Comparison of ENCODE assay signal across 16 cellular contexts in genomic region chr10:70753841-70754621, GRCh38. TPM values are rescaled to one million over a fixed set of nuclear protein-coding genes. Genes with fewer than 3 reads are reported as not detected.
DNase-seq lines count a peak whose midpoint lies in the region; ATAC-seq and TF ChIP-seq lines count a peak whose summit lies in the region.
"Had no signal": no experiment of that assay in that cellular context is flagged by ENCODE, and none has a peak within 500 bp of the region (broad histone marks: within the 10 kb centered on the region; RNA-seq: fewer than 3 reads in every experiment).

No MANE protein-coding gene starts in this region.

- no peak for TF ChIP-seq POLR2A in heart left ventricle (IDR thresholded peaks at IDR 0.05)

- H2AFZ ChIP-seq in neuronal stem cell (ENCODE audit: low read length), result no peak overlapping the region

- no peak overlapping the region for H3K14ac ChIP-seq in neuronal stem cell (ENCODE audit: low read length)

- TF ChIP-seq CTCF in heart left ventricle (IDR thresholded peaks at IDR 0.05), result no peak

- H3K9me3 ChIP-seq in adipocyte (ENCODE audit: control insufficient read depth, low read length), result no peaks in the 10 kb centered on the region
- no peaks in the 10 kb centered on the region for H3K9me3 ChIP-seq in heart left ventricle
- H3K9me3 ChIP-seq in neuronal stem cell (replicated peaks in 1 of 2; ENCODE audit: control insufficient read depth in 2 of 2, insufficient read depth in 1 of 2, low read depth in 1 of 2, low read length in 2 of 2), result no peaks in the 10 kb centered on the region

- H3K9ac ChIP-seq in adipocyte (ENCODE audit: low read length) (no peak overlapping the region), neuronal stem cell (ENCODE audit: low read depth, low read length, poor library complexity) (peak overlapping the region; percentile 0)

- H3K36me3 ChIP-seq in adipocyte (ENCODE audit: control insufficient read depth, insufficient read depth, low read length, severe bottlenecking) (no peaks in the 10 kb centered on the region), heart left ventricle (no peaks in the 10 kb centered on the region), neuronal stem cell (replicated peaks in 1 of 2; ENCODE audit: control insufficient read depth in 2 of 2, insufficient read depth in 2 of 2, low read length in 2 of 2) (no peaks in the 10 kb centered on the region)

- no peak overlapping the region for H3K23ac ChIP-seq in neuronal stem cell (ENCODE audit: low read depth, low read length, poor library complexity)

- POLR2A ChIA-PET in T-cell (lab: Charles Lee), result interaction anchor here in 1 of 2 donors (0.6 kb wide), 1 partner anchor 478 kb away, joined by 4 read pairs; no protein-coding TSS in a partner anchor

- H3K4me1 Mint-ChIP-seq in activated T-helper 2 cell treated with anti-CD3 and anti-CD28 coated beads, Interferon-gamma antibody, Interleukin-2, Interleukin-4, amounts not matched to agents 10 μg/mL and 5 μg/mL and 100 μg/mL, durations not matched to agents 14 hours and 24 hours and 36 hours (ENCODE audit: low read depth), result peaks cover 5% of the 10 kb centered on the region
- H3K4me1 Mint-ChIP-seq in T-cell, result peaks cover 4 to 5% (median 4%) of the 10 kb centered on the region in 3 donors

- intact Hi-C loops in heart left ventricle (cut with DNase I), result loop anchor here in 2 of 10 donors (10.0 kb wide), 1 partner anchor 289 kb away; no protein-coding TSS in a partner anchor
- intact Hi-C loops in activated T-helper 2 cell treated with anti-CD3 and anti-CD28 coated beads, Interferon-gamma antibody, Interleukin-2, Interleukin-4, amounts not matched to agents 10 μg/mL and 5 μg/mL and 100 μg/mL, durations not matched to agents 14 hours and 24 hours and 36 hours (cut with micrococcal nuclease), result loop anchor here (10.0 kb wide), 1 partner anchor 289 kb away; no protein-coding TSS in a partner anchor

- H4K8ac ChIP-seq in neuronal stem cell (ENCODE audit: low read depth, low read length), result peak overlapping the region; percentile 45

- H3K4me3 Mint-ChIP-seq in activated T-helper 2 cell treated with anti-CD3 and anti-CD28 coated beads, Interferon-gamma antibody, Interleukin-2, Interleukin-4, amounts not matched to agents 10 μg/mL and 5 μg/mL and 100 μg/mL, durations not matched to agents 14 hours and 24 hours and 36 hours (ENCODE audit: low read depth), result no peak overlapping the region
- no peak overlapping the region for H3K4me3 Mint-ChIP-seq in T-cell
- H3K4me3 Mint-ChIP-seq: activated naive CD8-positive, alpha-beta T cell treated with anti-CD3 and anti-CD28 coated beads for 36 hours; stimulated activated naive CD8-positive, alpha-beta T cell treated with anti-CD3 and anti-CD28 coated beads, Interleukin-15, amount 100 ng/mL, for 72 hours had no signal

- H3K27me3 ChIP-seq in adipocyte (replicated peaks; ENCODE audit: control insufficient read depth, insufficient read depth, low read length) (no peaks in the 10 kb centered on the region), heart left ventricle (no peaks in the 10 kb centered on the region), neuronal stem cell (ENCODE audit: control insufficient read depth in 3 of 3, insufficient read depth in 3 of 3, low read depth in 1 of 3, low read length in 3 of 3) (peaks cover 0 to 3% (median 0%) of the 10 kb centered on the region in 3 experiments)

- H3K9me3 Mint-ChIP-seq in activated T-helper 2 cell treated with anti-CD3 and anti-CD28 coated beads, Interferon-gamma antibody, Interleukin-2, Interleukin-4, amounts not matched to agents 10 μg/mL and 5 μg/mL and 100 μg/mL, durations not matched to agents 14 hours and 24 hours and 36 hours, result no peaks in the 10 kb centered on the region
- H3K9me3 Mint-ChIP-seq in T-cell, result no peaks in the 10 kb centered on the region
- H3K9me3 Mint-ChIP-seq: activated naive CD8-positive, alpha-beta T cell treated with anti-CD3 and anti-CD28 coated beads for 36 hours; stimulated activated naive CD8-positive, alpha-beta T cell treated with anti-CD3 and anti-CD28 coated beads, Interleukin-15, amount 100 ng/mL, for 72 hours had no signal

- ATAC-seq in heart left ventricle (peak; percentile 47 to 72 (median 60)), T-cell (replicated peaks in 1 of 4) (no peak)
- ATAC-seq: stimulated activated naive CD8-positive, alpha-beta T cell treated with anti-CD3 and anti-CD28 coated beads, Interleukin-15, amount 100 ng/mL, for 72 hours had no signal

- no peak overlapping the region for H3K4me3 ChIP-seq in adipocyte (ENCODE audit: low read length)
- no peak overlapping the region for H3K4me3 ChIP-seq in heart left ventricle
- H3K4me3 ChIP-seq in neuronal stem cell (ENCODE audit: low read length in 2 of 2), result no peak overlapping the region

- WGBS in heart left ventricle, 4 donors, result 62 to 69% (median 69%) methylated on average over 8 to 15 of the region's 15 CpGs
- WGBS in neuronal stem cell (ENCODE audit: extremely low coverage in 2 of 2, insufficient read length in 2 of 2, insufficient replicate concordance in 1 of 2), 2 donors, result no CpG with 5 or more reads among the region's 15 CpGs

- no peak overlapping the region for H2BK120ac ChIP-seq in neuronal stem cell (ENCODE audit: low read depth, low read length)

- H3K36me3 Mint-ChIP-seq in activated T-helper 2 cell treated with anti-CD3 and anti-CD28 coated beads, Interferon-gamma antibody, Interleukin-2, Interleukin-4, amounts not matched to agents 10 μg/mL and 5 μg/mL and 100 μg/mL, durations not matched to agents 14 hours and 24 hours and 36 hours (ENCODE audit: low read depth), result no peaks in the 10 kb centered on the region
- H3K36me3 Mint-ChIP-seq in T-cell, result no peaks in the 10 kb centered on the region
- H3K36me3 Mint-ChIP-seq: activated naive CD8-positive, alpha-beta T cell treated with anti-CD3 and anti-CD28 coated beads for 36 hours had no signal

- DNase-seq in EH (ENCODE audit: low read depth) (peak; percentile 58), adipocyte (ENCODE audit: low read depth) (peak; percentile 50), heart left ventricle (peak in 2 of 5 donors; percentile 34 to 48), neuronal stem cell (ENCODE audit: low spot score) (no peak), cerebellum (ENCODE audit: low spot score) (no peak), SK-N-DZ (ENCODE audit: low spot score) (no peak), T-cell (no peak)
- DNase-seq in activated T-helper 2 cell treated with anti-CD3 and anti-CD28 coated beads, Interferon-gamma antibody, Interleukin-2, Interleukin-4, amounts not matched to agents 10 μg/mL and 5 μg/mL and 100 μg/mL, durations not matched to agents 14 hours and 24 hours and 36 hours (ENCODE audit: low spot score), result no peak
- DNase-seq: activated CD4-positive, alpha-beta T cell treated with anti-CD3 and anti-CD28 coated beads for 1 hour; activated naive CD8-positive, alpha-beta T cell treated with anti-CD3 and anti-CD28 coated beads for 36 hours; activated T-cell treated with anti-CD3 and anti-CD28 coated beads for 4 hours; AML-193; NCI-H187; nucleus accumbens; stimulated activated naive CD8-positive, alpha-beta T cell treated with anti-CD3 and anti-CD28 coated beads, Interleukin-15, amount 100 ng/mL, for 72 hours; T-helper 1 cell had no signal

- H3K4me1 ChIP-seq in adipocyte (ENCODE audit: control insufficient read depth, insufficient read depth, low read length), result peaks cover 18% of the 10 kb centered on the region
- peaks cover 0 to 22% (median 2%) of the 10 kb centered on the region in 12 donors for H3K4me1 ChIP-seq in heart left ventricle
- peaks cover 0 to 1% of the 10 kb centered on the region in 2 donors for H3K4me1 ChIP-seq in neuronal stem cell (ENCODE audit: control insufficient read depth in 2 of 2, insufficient read depth in 1 of 2, low read depth in 1 of 2, low read length in 2 of 2)

- CTCF ChIA-PET in T-cell (lab: Charles Lee), result interaction anchor here (0.7 to 1.0 kb wide), 2 partner anchors 202 to 484 kb away, joined by 3 read pairs; no protein-coding TSS in a partner anchor

- no peak overlapping the region for H2BK5ac ChIP-seq in neuronal stem cell (ENCODE audit: low read length)

- no peak overlapping the region for H2BK12ac ChIP-seq in neuronal stem cell (ENCODE audit: low read length)

- no peaks in the 10 kb centered on the region for H3K79me1 ChIP-seq in neuronal stem cell (ENCODE audit: low read depth, low read length)

- H3K27ac ChIP-seq in heart left ventricle (no peak overlapping the region), neuronal stem cell (replicated peaks; ENCODE audit: low read length) (no peak overlapping the region)

- no peak overlapping the region for H3K4ac ChIP-seq in neuronal stem cell (ENCODE audit: low read length)

- H3K4me2 ChIP-seq in neuronal stem cell (ENCODE audit: insufficient read depth, low read length, poor library complexity, severe bottlenecking), result no peak overlapping the region

- peak overlapping the region; percentile 54 for H2AK5ac ChIP-seq in neuronal stem cell (ENCODE audit: low read depth, low read length)

- H3K18ac ChIP-seq in neuronal stem cell (ENCODE audit: low read length), result peak overlapping the region; percentile 62

- H3K27me3 Mint-ChIP-seq in activated T-helper 2 cell treated with anti-CD3 and anti-CD28 coated beads, Interferon-gamma antibody, Interleukin-2, Interleukin-4, amounts not matched to agents 10 μg/mL and 5 μg/mL and 100 μg/mL, durations not matched to agents 14 hours and 24 hours and 36 hours (ENCODE audit: low read depth), result no peaks in the 10 kb centered on the region
- H3K27me3 Mint-ChIP-seq in T-cell, result no peaks in the 10 kb centered on the region
- H3K27me3 Mint-ChIP-seq: activated naive CD8-positive, alpha-beta T cell treated with anti-CD3 and anti-CD28 coated beads for 36 hours; stimulated activated naive CD8-positive, alpha-beta T cell treated with anti-CD3 and anti-CD28 coated beads, Interleukin-15, amount 100 ng/mL, for 72 hours had no signal

- no peak overlapping the region for H3K27ac Mint-ChIP-seq in activated T-helper 2 cell treated with anti-CD3 and anti-CD28 coated beads, Interferon-gamma antibody, Interleukin-2, Interleukin-4, amounts not matched to agents 10 μg/mL and 5 μg/mL and 100 μg/mL, durations not matched to agents 14 hours and 24 hours and 36 hours
- H3K27ac Mint-ChIP-seq in T-cell, result no peak overlapping the region
- H3K27ac Mint-ChIP-seq: activated naive CD8-positive, alpha-beta T cell treated with anti-CD3 and anti-CD28 coated beads for 36 hours had no signal

- H4K91ac ChIP-seq in neuronal stem cell (ENCODE audit: low read depth, low read length, poor library complexity), result no peak overlapping the region

- peak overlapping the region; percentile 67 for H2BK15ac ChIP-seq in neuronal stem cell (ENCODE audit: low read length)

RNA-seq across cellular contexts. Expression of gene TBATA, which starts 31.1 kb away (rescaled TPM):
- total RNA-seq in heart left ventricle (not detected), cerebellum (not detected), T-cell (not detected)
- polyA plus RNA-seq in heart left ventricle, result not detected
- not detected for polyA plus RNA-seq in neuronal stem cell (2013, experiment 1 of 2)
- polyA plus RNA-seq in neuronal stem cell (2013, experiment 2 of 2), result not detected
- not detected in 2 replicates for total RNA-seq in activated T-helper 2 cell treated with anti-CD3 and anti-CD28 coated beads, Interferon-gamma antibody, Interleukin-2, Interleukin-4, amounts not matched to agents 10 μg/mL and 5 μg/mL and 100 μg/mL, durations not matched to agents 14 hours and 24 hours and 36 hours
- polyA plus RNA-seq in SK-N-DZ (2014; cell fraction: cytosol; rRNA removed), result not detected in 2 replicates
- not detected in 2 replicates for polyA plus RNA-seq in SK-N-DZ (2014; cell fraction: nucleus; rRNA removed)
- total RNA-seq: activated naive CD8-positive, alpha-beta T cell treated with anti-CD3 and anti-CD28 coated beads for 36 hours had no signal

Comparison
In these comparisons a context has a peak if more than half of its experiments do, and no peak if none do; other contexts are left out.
1. DNase-seq: peak in EH (single experiment) and adipocyte (single experiment); none in neuronal stem cell (single experiment), activated T-helper 2 cell treated with anti-CD3 and anti-CD28 coated beads, Interferon-gamma antibody, Interleukin-2, Interleukin-4, amounts not matched to agents 10 μg/mL and 5 μg/mL and 100 μg/mL, durations not matched to agents 14 hours and 24 hours and 36 hours (single experiment), cerebellum (single experiment), SK-N-DZ (single experiment) and T-cell (0 of 34).
2. ATAC-seq: peak in heart left ventricle (4 of 4); none in T-cell (0 of 4).